ENCODE assay signal across 31 cellular contexts in genomic region chr16:57548424-57548823, GRCh38. TPM values are rescaled to one million over a fixed set of nuclear protein-coding genes. Genes with fewer than 3 reads are reported as not detected.
"Had no signal": no experiment of that assay in that cellular context is flagged by ENCODE, and none has a peak within 500 bp of the region (broad histone marks: within the 10 kb centered on the region; RNA-seq: fewer than 3 reads in every experiment).

No MANE protein-coding gene starts in this region.

- H3K4me1 Mint-ChIP-seq: neural crest cell had no signal

- H3K27ac Mint-ChIP-seq: activated naive CD4-positive, alpha-beta T cell treated with anti-CD3 and anti-CD28 coated beads, Interleukin-2, amount 50 U/mL, for 72 hours; activated T-helper 1 cell treated with anti-CD3 and anti-CD28 coated beads, Interleukin-12 subunit alpha, Interleukin-12 subunit beta, Interleukin-2, Interleukin-4 antibody, amounts not matched to agents 30 ng/mL and 10 ng/mL and 1 ng/mL, durations not matched to agents 14 hours and 24 hours and 36 hours; stimulated activated naive CD8-positive, alpha-beta T cell treated with anti-CD3 and anti-CD28 coated beads, Interleukin-15, Interleukin-2, amounts not matched to agents 100 ng/mL and 50 ng/mL, for 24 hours; T-helper 1 cell treated with Interleukin-12 subunit alpha and Interleukin-12 subunit beta and Interleukin-4 antibody, amounts not matched to agents 30 μg/mL and 1 μg/mL, for 36 hours; type B pancreatic cell had no signal

- H3K4me2 ChIP-seq: SK-N-SH had no signal

- H3K36me3 Mint-ChIP-seq: mesothelial cell of epicardium, type B pancreatic cell had no signal

- H3K36me3 ChIP-seq: breast epithelium, esophagus squamous epithelium, left ventricle myocardium inferior, right atrium auricular region, uterus had no signal

- H3K9ac ChIP-seq: SK-N-SH had no signal

- H3K27ac ChIP-seq: breast epithelium, epithelial cell of prostate, esophagus squamous epithelium, left ventricle myocardium inferior, right atrium auricular region, uterus, VCaP had no signal

- H3K9me3 ChIP-seq: breast epithelium, esophagus squamous epithelium, right atrium auricular region, SK-N-SH, uterus had no signal

- H3K4me3 ChIP-seq: breast epithelium, esophagus squamous epithelium, left ventricle myocardium inferior, lung, right atrium auricular region, smooth muscle cell, uterus had no signal

- DNase-seq: activated CD4-positive, alpha-beta T cell treated with anti-CD3 and anti-CD28 coated beads, Interleukin-2, amount 50 U/mL, for 1 hour; activated naive CD4-positive, alpha-beta T cell; central memory CD4-positive, alpha-beta T cell; dermis blood vessel endothelial cell; effector CD4-positive, alpha-beta T cell; esophagus squamous epithelium; foreskin melanocyte; left ventricle myocardium inferior; naive B cell; SK-N-SH; stimulated activated CD4-positive, alpha-beta T cell treated with anti-CD3 and anti-CD28 coated beads, Interleukin-1b, Interleukin-23, amount 100 ng/mL, for 48 hours; substantia nigra; SW 1271; T-helper 9 cell; uterus had no signal

- H3K27me3 ChIP-seq: breast epithelium, esophagus squamous epithelium, right atrium auricular region, uterus had no signal

- FAIRE-seq: endometrium, TTC549 had no signal

- H3K9me3 Mint-ChIP-seq: activated T-helper 1 cell treated with anti-CD3 and anti-CD28 coated beads, Interleukin-12 subunit alpha, Interleukin-12 subunit beta, Interleukin-2, Interleukin-4 antibody, amounts not matched to agents 30 ng/mL and 10 ng/mL and 1 ng/mL, durations not matched to agents 14 hours and 24 hours and 36 hours; naive B cell; neural crest cell; T-helper 1 cell treated with Interleukin-12 subunit alpha and Interleukin-12 subunit beta and Interleukin-4 antibody, amounts not matched to agents 30 μg/mL and 1 μg/mL, for 36 hours had no signal

- H3K4me1 ChIP-seq: breast epithelium, esophagus squamous epithelium, left ventricle myocardium inferior, right atrium auricular region, uterus had no signal

- H3K4me3 Mint-ChIP-seq: activated T-helper 1 cell treated with anti-CD3 and anti-CD28 coated beads, Interleukin-12 subunit alpha, Interleukin-12 subunit beta, Interleukin-2, Interleukin-4 antibody, amounts not matched to agents 30 ng/mL and 10 ng/mL and 1 ng/mL, durations not matched to agents 14 hours and 24 hours and 36 hours; mesothelial cell of epicardium; neural crest cell; stimulated activated naive CD8-positive, alpha-beta T cell treated with anti-CD3 and anti-CD28 coated beads, Interleukin-15, Interleukin-2, amounts not matched to agents 100 ng/mL and 50 ng/mL, for 24 hours; T-helper 1 cell treated with Interleukin-12 subunit alpha and Interleukin-12 subunit beta and Interleukin-4 antibody, amounts not matched to agents 30 μg/mL and 1 μg/mL, for 36 hours; type B pancreatic cell had no signal

- H3K27me3 Mint-ChIP-seq: naive B cell; stimulated activated naive CD8-positive, alpha-beta T cell treated with anti-CD3 and anti-CD28 coated beads, Interleukin-15, Interleukin-2, amounts not matched to agents 100 ng/mL and 50 ng/mL, for 24 hours; type B pancreatic cell had no signal

RNA-seq across cellular contexts. Expression of gene ADGRG5, which starts 6.0 kb away (rescaled TPM):
- total RNA-seq: dermis blood vessel endothelial cell, left ventricle myocardium inferior, pulmonary artery endothelial cell, smooth muscle cell had no signal
